27 cellular contexts compared by ENCODE assay signal in the genomic region with DNA sequence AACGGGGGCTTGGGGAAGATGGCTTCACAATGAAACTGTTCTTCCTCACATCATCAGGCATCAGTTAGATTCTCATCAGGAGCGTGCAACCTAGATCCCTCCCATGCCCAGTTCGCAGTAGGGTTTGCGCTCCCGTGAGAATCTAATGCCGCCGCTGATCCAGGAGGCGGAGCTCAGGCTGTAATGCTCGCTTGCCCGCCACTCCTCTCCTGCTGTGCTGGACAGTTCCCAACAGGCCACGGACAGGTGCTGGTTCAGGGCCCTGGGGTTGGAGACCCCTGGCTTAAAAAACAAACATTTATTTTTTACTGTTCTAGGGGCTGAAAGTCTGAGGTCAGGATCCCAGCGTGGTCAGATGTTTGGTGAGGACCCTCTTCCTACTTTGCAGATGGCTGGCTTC.
"Had no signal": no experiment of that assay in that cellular context is flagged by ENCODE, and none has a peak within 500 bp of the region (broad histone marks: within the 10 kb centered on the region; RNA-seq: fewer than 3 reads in every experiment).

No MANE protein-coding gene starts in this region.

- H3K27ac ChIP-seq: Peyer's patch had no signal

- H3K4me1 ChIP-seq: Peyer's patch had no signal

- H3K27me3 ChIP-seq: Peyer's patch had no signal

- DNase-seq: activated CD4-positive, alpha-beta T cell treated with anti-CD3 and anti-CD28 coated beads for 36 hours; activated CD4-positive, alpha-beta T cell treated with anti-CD3 and anti-CD28 coated beads, Interleukin-2, amount 10 ng/mL, durations not matched to agents 7 days and 5 days; activated CD4-positive, alpha-beta T cell treated with anti-CD3 and anti-CD28 coated beads, Interleukin-2, amount 50 U/mL, for 48 hours; activated CD8-positive, alpha-beta memory T cell treated with anti-CD3 and anti-CD28 coated beads, Interleukin-2, amount 50 U/mL, for 4 hours; activated effector memory CD4-positive, alpha-beta T cell treated with Interleukin-2 at 50 U/mL for 16 hours; activated naive CD4-positive, alpha-beta T cell treated with anti-CD3 and anti-CD28 coated beads, Interleukin-2, amount 10 ng/mL, durations not matched to agents 7 days and 5 days; activated naive CD8-positive, alpha-beta T cell treated with anti-CD3 and anti-CD28 coated beads, Interleukin-2, amount 50 U/mL, for 24 hours; activated T-cell treated with anti-CD3 and anti-CD28 coated beads for 4 hours; activated T-cell treated with anti-CD3 and anti-CD28 coated beads, Interleukin-2, amount 50 U/mL, for 4 hours; anterior cingulate cortex; caudate nucleus; cerebellar nuclear complex; Karpas-422; NCI-H1048; NCI-H1105 treated with DMSO at 0.1 percent for 48 hours; NCI-H1436; NCI-H1694; NCI-H1930; NCI-H2081 treated with DMSO at 0.1 percent for 48 hours; NCI-H226; NCI-H524 treated with DMSO at 0.1 percent for 48 hours; Peyer's patch; RPMI8226; SHP77 treated with DMSO at 0.1 percent for 48 hours had no signal

- H3K4me3 ChIP-seq: Peyer's patch had no signal

- ATAC-seq: activated CD4-positive, alpha-beta T cell treated with anti-CD3 and anti-CD28 coated beads for 36 hours; activated CD4-positive, CD25-positive, alpha-beta regulatory T cell treated with anti-CD3 and anti-CD28 coated beads, Interleukin-2, amount 50 U/mL, for 24 hours; activated naive CD8-positive, alpha-beta T cell treated with anti-CD3 and anti-CD28 coated beads, Interleukin-2, amount 50 U/mL, for 24 hours; activated T-cell treated with anti-CD3 and anti-CD28 coated beads, Interleukin-2, amount 50 U/mL, for 4 hours had no signal

- H3K27ac Mint-ChIP-seq: activated CD4-positive, alpha-beta T cell treated with anti-CD3 and anti-CD28 coated beads for 36 hours; activated CD4-positive, alpha-beta T cell treated with anti-CD3 and anti-CD28 coated beads, Interleukin-2, amount 10 ng/mL, durations not matched to agents 7 days and 5 days; activated naive CD4-positive, alpha-beta T cell treated with anti-CD3 and anti-CD28 coated beads, Interleukin-2, amount 10 ng/mL, durations not matched to agents 7 days and 5 days; activated naive CD8-positive, alpha-beta T cell; activated naive CD8-positive, alpha-beta T cell treated with anti-CD3 and anti-CD28 coated beads, Interleukin-2, amount 50 U/mL, for 24 hours; brain had no signal

- H3K9me3 Mint-ChIP-seq: activated CD4-positive, alpha-beta T cell treated with anti-CD3 and anti-CD28 coated beads, Interleukin-2, amount 10 ng/mL, durations not matched to agents 7 days and 5 days; activated naive CD4-positive, alpha-beta T cell treated with anti-CD3 and anti-CD28 coated beads, Interleukin-2, amount 10 ng/mL, durations not matched to agents 7 days and 5 days; activated naive CD8-positive, alpha-beta T cell treated with anti-CD3 and anti-CD28 coated beads, Interleukin-2, amount 50 U/mL, for 24 hours; activated T-cell treated with anti-CD3 and anti-CD28 coated beads, Interleukin-2, amount 50 U/mL, for 4 hours; brain had no signal

- H3K9me3 ChIP-seq: Peyer's patch had no signal

- H3K4me3 Mint-ChIP-seq: activated CD4-positive, alpha-beta T cell treated with anti-CD3 and anti-CD28 coated beads for 36 hours; activated CD4-positive, alpha-beta T cell treated with anti-CD3 and anti-CD28 coated beads, Interleukin-2, amount 10 ng/mL, durations not matched to agents 7 days and 5 days; activated naive CD4-positive, alpha-beta T cell treated with anti-CD3 and anti-CD28 coated beads, Interleukin-2, amount 10 ng/mL, durations not matched to agents 7 days and 5 days; activated naive CD8-positive, alpha-beta T cell; activated naive CD8-positive, alpha-beta T cell treated with anti-CD3 and anti-CD28 coated beads, Interleukin-2, amount 50 U/mL, for 24 hours; activated T-cell treated with anti-CD3 and anti-CD28 coated beads, Interleukin-2, amount 50 U/mL, for 4 hours; brain had no signal

- H3K4me1 Mint-ChIP-seq: activated CD4-positive, alpha-beta T cell treated with anti-CD3 and anti-CD28 coated beads for 36 hours; activated CD4-positive, alpha-beta T cell treated with anti-CD3 and anti-CD28 coated beads, Interleukin-2, amount 10 ng/mL, durations not matched to agents 7 days and 5 days; activated naive CD4-positive, alpha-beta T cell treated with anti-CD3 and anti-CD28 coated beads, Interleukin-2, amount 10 ng/mL, durations not matched to agents 7 days and 5 days; activated naive CD8-positive, alpha-beta T cell treated with anti-CD3 and anti-CD28 coated beads, Interleukin-2, amount 50 U/mL, for 24 hours; brain had no signal

- H3K27me3 Mint-ChIP-seq: activated CD4-positive, alpha-beta T cell treated with anti-CD3 and anti-CD28 coated beads for 36 hours; activated CD4-positive, alpha-beta T cell treated with anti-CD3 and anti-CD28 coated beads, Interleukin-2, amount 10 ng/mL, durations not matched to agents 7 days and 5 days; activated naive CD4-positive, alpha-beta T cell treated with anti-CD3 and anti-CD28 coated beads, Interleukin-2, amount 10 ng/mL, durations not matched to agents 7 days and 5 days; activated naive CD8-positive, alpha-beta T cell; activated naive CD8-positive, alpha-beta T cell treated with anti-CD3 and anti-CD28 coated beads, Interleukin-2, amount 50 U/mL, for 24 hours; brain had no signal
